17 cellular contexts compared by ENCODE assay signal in genomic region chr1:151514366-151514765, GRCh38. TPM values are rescaled to one million over a fixed set of nuclear protein-coding genes. Genes with fewer than 3 reads are reported as not detected.
DNase-seq lines count a peak whose midpoint lies in the region; ATAC-seq, FAIRE-seq and TF ChIP-seq lines count a peak whose summit lies in the region.
"Had no signal": no experiment of that assay in that cellular context is flagged by ENCODE, and none has a peak within 500 bp of the region (broad histone marks: within the 10 kb centered on the region; RNA-seq: fewer than 3 reads in every experiment).

No MANE protein-coding gene starts in this region.

- H3K36me3 ChIP-seq in Panc1 (ENCODE audit: control insufficient read depth, insufficient read depth, low read length) (no peaks in the 10 kb centered on the region; the same call in 1 of the 2 replicates), hepatocyte (replicated peaks; ENCODE audit: insufficient read depth, low read depth) (no peaks in the 10 kb centered on the region), pancreas (peaks cover 0 to 11% (median 0%) of the 10 kb centered on the region in 3 donors), heart left ventricle (no peaks in the 10 kb centered on the region)
- H3K36me3 ChIP-seq: SJCRH30, thoracic aorta had no signal

- POLR2A ChIA-PET in Panc1 (lab: Charles Lee): interaction anchor here (0.7 kb wide), 1 partner anchor 19 kb away, joined by 3 read pairs; no protein-coding TSS in a partner anchor

- H3K27ac ChIP-seq in Panc1 (ENCODE audit: low read length) (0 out of 2 replicates have a peak overlapping the region, but pooled peaks have one; percentile 12), hepatocyte (peak overlapping the region; percentile 98), pancreas (peak overlapping the region; percentile 90 to 98 (median 94)), heart left ventricle (no peak overlapping the region)
- H3K27ac ChIP-seq: SJCRH30, thoracic aorta had no signal

- intact Hi-C loops in Panc1 (cut with micrococcal nuclease; ENCODE audit: unreplicated experiment): loop anchor here (10.0 kb wide), 1 partner anchor 70 kb away; no protein-coding TSS in a partner anchor
- intact Hi-C loops in pancreas (cut with DNase I): no loop called here
- intact Hi-C loops in heart left ventricle (cut with DNase I): no loop called here

- TF ChIP-seq POLR2A in heart left ventricle (IDR thresholded peaks at IDR 0.05): no peak

- ATAC-seq in Panc1: no peak
- no peak for ATAC-seq in pancreas
- ATAC-seq in HG02571 (IDR thresholded peaks at IDR 0.05; ENCODE audit: unreplicated experiment): no peak
- ATAC-seq in heart left ventricle: no peak
- ATAC-seq: activated naive CD4-positive, alpha-beta T cell treated with anti-CD3 and anti-CD28 coated beads, Interleukin-2, amount 50 U/mL, for 72 hours had no signal

- TF ChIP-seq CTCF in Panc1 (IDR thresholded peaks at IDR 0.05) (no peak), hepatocyte (IDR thresholded peaks at IDR 0.05; ENCODE audit: poor library complexity) (no peak), pancreas (IDR thresholded peaks at IDR 0.05) (no peak), heart left ventricle (IDR thresholded peaks at IDR 0.05) (no peak)

- H3K9me2 ChIP-seq in hepatocyte (replicated peaks; ENCODE audit: insufficient read depth): no peaks in the 10 kb centered on the region

- peak overlapping the region; percentile 92 for H3K4me2 ChIP-seq in hepatocyte

- WGBS in hepatocyte (ENCODE audit: low lambda C conversion rate, missing lambda C conversion rate): 40% methylated on average over 4 of the region's 4 CpGs
- WGBS in pancreas, 2 donors: 11% methylated on average over 4 of the region's 4 CpGs
- 88 to 95% (median 91%) methylated on average over 4 of the region's 4 CpGs for WGBS in heart left ventricle, 4 donors

- no peak overlapping the region for H2AFZ ChIP-seq in hepatocyte

- H3K79me2 ChIP-seq in hepatocyte: peaks cover 56% of the 10 kb centered on the region

- in situ Hi-C loops in Panc1 (cut with HindIII; ENCODE audit: low pct_unique_long_range_greater_than_20kb, low sequenced_read_pairs): no loop called here

- no peaks in the 10 kb centered on the region for H4K20me1 ChIP-seq in hepatocyte (ENCODE audit: insufficient read depth, poor library complexity, severe bottlenecking)

- H3K4me1 ChIP-seq in Panc1 (ENCODE audit: control insufficient read depth, insufficient read depth, low read length): peaks cover 33% of the 10 kb centered on the region
- peaks cover 21% of the 10 kb centered on the region for H3K4me1 ChIP-seq in hepatocyte (ENCODE audit: insufficient read depth)
- H3K4me1 ChIP-seq in pancreas: peaks cover 11 to 29% (median 28%) of the 10 kb centered on the region in 3 donors
- peaks cover 0 to 23% (median 10%) of the 10 kb centered on the region in 12 donors for H3K4me1 ChIP-seq in heart left ventricle

- H3K9me3 ChIP-seq in Panc1 (ENCODE audit: control insufficient read depth, insufficient read depth, low read depth, low read length): no peaks in the 10 kb centered on the region
- H3K9me3 ChIP-seq in hepatocyte (ENCODE audit: low read depth): no peaks in the 10 kb centered on the region
- H3K9me3 ChIP-seq in pancreas: no peaks in the 10 kb centered on the region
- H3K9me3 ChIP-seq in heart left ventricle: no peaks in the 10 kb centered on the region
- H3K9me3 ChIP-seq: SJCRH30, thoracic aorta had no signal

- BruUV-seq in Panc1 (replicated peaks; lab: Mats Ljungman, UMichigan): no TSS peak

- CTCF ChIA-PET in Panc1 (lab: Charles Lee): no interaction called here

- H3K4me3 ChIP-seq in Panc1 (ENCODE audit: low read depth in 2 of 2, low read length in 2 of 2) (no peak overlapping the region), hepatocyte (no peak overlapping the region), pancreas (peak overlapping the region in 2 of 4 donors; percentile 76 to 82), heart left ventricle (no peak overlapping the region)
- H3K4me3 ChIP-seq: SJCRH30, thoracic aorta had no signal

- FAIRE-seq in pancreas (lab: Jason Lieb, UNC): no peak
- FAIRE-seq: GM19239 had no signal

- DNase-seq in COLO668 (lab: John Stamatoyannopoulos, UW; ENCODE audit: unreplicated experiment): peak; percentile 35
- DNase-seq in Panc1 (ENCODE audit: low read depth, low spot score): no peak
- DNase-seq in hepatocyte (ENCODE audit: low spot score): peak; percentile 34
- DNase-seq in pancreas: no peak
- no peak for DNase-seq in NCI-H510A (lab: John Stamatoyannopoulos, UW)
- no peak for DNase-seq in SIG-M5 treated with dmso at 0.1 percent for 504 hours (lab: John Stamatoyannopoulos, UW; ENCODE audit: unreplicated experiment)
- DNase-seq in heart left ventricle: no peak
- DNase-seq: activated CD4-positive, alpha-beta T cell treated with anti-CD3 and anti-CD28 coated beads for 48 hours; caudate nucleus; NCI-H2171; SJCRH30; T-helper 9 cell had no signal

- H3K27me3 ChIP-seq in Panc1 (ENCODE audit: control insufficient read depth, insufficient read depth, low read length): no peaks in the 10 kb centered on the region
- H3K27me3 ChIP-seq in hepatocyte: no peaks in the 10 kb centered on the region
- no peaks in the 10 kb centered on the region for H3K27me3 ChIP-seq in pancreas
- H3K27me3 ChIP-seq in heart left ventricle: peaks cover 0 to 22% (median 6%) of the 10 kb centered on the region in 9 donors
- H3K27me3 ChIP-seq: SJCRH30 had no signal

RNA-seq across cellular contexts. Expression of gene CGN, which starts 3.2 kb away (rescaled TPM):
- total RNA-seq in Panc1 (2021; ENCODE audit: unreplicated experiment): 10.2 TPM
- 7.4 TPM for polyA plus RNA-seq in Panc1 (2012; ENCODE audit: insufficient read length)
- total RNA-seq in hepatocyte: 58.2 and 66.4 TPM in 2 replicates
- polyA plus RNA-seq in hepatocyte: 46.3 and 54.5 TPM in 2 replicates
- 10 to 100 TPM; 26.9 to 47.5 (median 35.8) TPM for total RNA-seq in pancreas
- 10 to 100 TPM; 40.6 to 63.2 TPM for polyA plus RNA-seq in pancreas
- 10 to 100 TPM in 1 of 9 donors, under 1 TPM in 4, not detected in 4; 0.09 to 21.0 (median 0.29) TPM for total RNA-seq in heart left ventricle
- polyA plus RNA-seq in heart left ventricle: under 1 TPM; 0.08 to 0.18 TPM
- total RNA-seq: myocyte had no signal

RNA-seq across cellular contexts. Expression of gene TUFT1, which starts 25.7 kb away (rescaled TPM):
- 66.4 TPM for total RNA-seq in Panc1 (2021; ENCODE audit: unreplicated experiment)
- 68.5 TPM for polyA plus RNA-seq in Panc1 (2012; ENCODE audit: insufficient read length)
- 18.3 and 29.8 TPM in 2 replicates for total RNA-seq in hepatocyte
- polyA plus RNA-seq in hepatocyte: 29.2 and 30.1 TPM in 2 replicates
- total RNA-seq in pancreas: 10 to 100 TPM in 5 of 6 donors, 1 to 10 TPM in 1; 8.2 to 16.1 (median 11.6) TPM
- polyA plus RNA-seq in pancreas: 1 to 10 TPM; 7.1 to 8.5 TPM
- 10 to 100 TPM in 1 of 9 donors, 1 to 10 TPM in 8; 2.1 to 13.6 (median 4.3) TPM for total RNA-seq in heart left ventricle
- 1 to 10 TPM; 2.4 to 5.0 TPM for polyA plus RNA-seq in heart left ventricle

RNA-seq across cellular contexts. Expression of gene POGZ, which starts 55.1 kb away (rescaled TPM):
- total RNA-seq in Panc1 (2021; ENCODE audit: unreplicated experiment) (76.0 TPM), hepatocyte (36.3 and 37.0 TPM in 2 replicates), pancreas (10 to 100 TPM; 24.5 to 61.0 (median 32.4) TPM), heart left ventricle (10 to 100 TPM; 26.0 to 64.3 (median 35.5) TPM)
- 29.3 TPM for polyA plus RNA-seq in Panc1 (2012; ENCODE audit: insufficient read length)
- polyA plus RNA-seq in hepatocyte (12.9 and 16.2 TPM in 2 replicates), pancreas (10 to 100 TPM; 30.4 to 45.6 TPM), heart left ventricle (10 to 100 TPM; 11.4 to 20.6 TPM)

Comparison
In these comparisons a context has a peak if more than half of its experiments do, and no peak if none do; other contexts are left out.
1. DNase-seq: peak in COLO668 (single experiment) and hepatocyte (single experiment); none in Panc1 (single experiment), pancreas (0 of 6), NCI-H510A (single experiment), SIG-M5 treated with dmso at 0.1 percent for 504 hours (single experiment) and heart left ventricle (0 of 5).
2. H3K27ac ChIP-seq: peak in Panc1 (single experiment), hepatocyte (single experiment) and pancreas (4 of 4); none in heart left ventricle (0 of 12).